29 cellular contexts compared by ENCODE assay signal in genomic region chr22:34427436-34427835, GRCh38.
"Had no signal": no experiment of that assay in that cellular context is flagged by ENCODE, and none has a peak within 500 bp of the region (broad histone marks: within the 10 kb centered on the region; RNA-seq: fewer than 3 reads in every experiment).

No MANE protein-coding gene starts in this region.

- H3K9me3 ChIP-seq: left lung, lower lobe of right lung, mucosa of descending colon, suprapubic skin, tibial artery had no signal

- H3K36me3 ChIP-seq: heart left ventricle, left lung, lower lobe of right lung, spleen, suprapubic skin, tibial artery had no signal

- H3K4me3 ChIP-seq: heart left ventricle, left lung, lower lobe of right lung, mucosa of descending colon, spleen, suprapubic skin, tibial artery had no signal

- H3K27ac ChIP-seq: heart left ventricle, left lung, lower lobe of right lung, spleen, suprapubic skin, tibial artery had no signal

- H3K4me1 ChIP-seq: heart left ventricle, left lung, lower lobe of right lung, spleen, tibial artery had no signal

- H3K27me3 ChIP-seq: left lung, spleen, tibial artery had no signal

- ATAC-seq: activated naive CD8-positive, alpha-beta T cell treated with anti-CD3 and anti-CD28 coated beads, Interleukin-2, amount 50 U/mL, for 24 hours; activated T-helper 17 cell treated with anti-CD3 and anti-CD28 coated beads, Interleukin-2, amount 50 U/mL, for 72 hours; heart left ventricle; left lung; lower lobe of right lung; mucosa of descending colon; natural killer cell treated with Interleukin-12 subunit alpha and Interleukin-12 subunit beta and Interleukin-15 and Interleukin-18, amount 100 ng/mL, for 72 hours; right cardiac atrium; T-helper 17 cell; WTC11 had no signal

- FAIRE-seq: colon, endometrium had no signal

- DNase-seq: activated CD4-positive, alpha-beta memory T cell treated with anti-CD3 and anti-CD28 coated beads, Interleukin-2, amount 10 ng/mL, durations not matched to agents 7 days and 5 days; activated CD4-positive, alpha-beta T cell treated with anti-CD3 and anti-CD28 coated beads for 1 hour; activated CD4-positive, alpha-beta T cell treated with anti-CD3 and anti-CD28 coated beads, Interleukin-2, amount 10 ng/mL, durations not matched to agents 7 days and 5 days; activated CD8-positive, alpha-beta memory T cell treated with anti-CD3 and anti-CD28 coated beads, Interleukin-2, amount 50 U/mL, for 48 hours; activated gamma-delta T cell treated with Interleukin-2 at 50 U/mL for 16 hours; activated naive CD8-positive, alpha-beta T cell treated with anti-CD3 and anti-CD28 coated beads, Interleukin-2, amount 50 U/mL, for 24 hours; activated T-cell treated with anti-CD3 and anti-CD28 coated beads, Interleukin-2, amount 50 U/mL, for 24 hours; dermis blood vessel endothelial cell; effector CD4-positive, alpha-beta T cell; erythroblast; heart left ventricle; hypothalamus; kidney glomerular epithelial cell; left lung; lower lobe of right lung; mesendoderm; mucosa of descending colon; right cardiac atrium; spleen; stimulated activated naive CD4-positive, alpha-beta T cell; T-helper 17 cell; T1000; tibial artery had no signal
